ENCODE assay signal across 15 cellular contexts in the genomic region with DNA sequence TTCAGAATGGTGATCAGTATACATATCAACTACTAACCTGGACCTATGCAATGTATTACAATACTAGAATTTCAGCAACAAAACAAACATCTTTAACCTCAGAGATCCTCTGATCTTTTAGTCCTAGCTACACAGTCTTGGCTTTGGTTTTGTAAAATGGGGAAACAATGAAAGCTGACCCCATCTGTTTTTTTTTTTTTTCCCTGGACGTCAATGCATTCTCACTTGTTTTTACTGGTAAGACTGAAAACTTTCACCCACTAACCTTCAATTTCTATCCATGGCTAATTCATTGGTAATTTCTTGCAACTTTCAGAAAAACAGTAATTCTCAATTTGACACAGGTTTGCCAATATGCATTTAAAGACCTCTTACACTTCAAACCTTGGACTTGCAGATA. TPM values are rescaled to one million over a fixed set of nuclear protein-coding genes. Genes with fewer than 3 reads are reported as not detected.
DNase-seq lines count a peak whose midpoint lies in the region; ATAC-seq, FAIRE-seq and TF ChIP-seq lines count a peak whose summit lies in the region.
"Had no signal": no experiment of that assay in that cellular context is flagged by ENCODE, and none has a peak within 500 bp of the region (broad histone marks: within the 10 kb centered on the region; RNA-seq: fewer than 3 reads in every experiment).

No MANE protein-coding gene starts in this region.

- intact Hi-C loops in IMR-90 (cut with micrococcal nuclease), result loop anchor here (2.0 to 10.0 kb wide), 3 partner anchors 152 to 520 kb away; a partner anchor contains a TSS
- intact Hi-C loops in kidney (cut with DNase I), result no loop called here
- intact Hi-C loops in stomach (cut with DNase I; ENCODE audit: low total_unique reads), result no loop called here
- intact Hi-C loops in prostate gland (cut with DNase I), result loop anchor here (10.0 kb wide), 2 partner anchors 50 to 120 kb away; no protein-coding TSS in a partner anchor

- ATAC-seq in IMR-90 (ENCODE audit: low read depth), result no peak
- ATAC-seq in GM21390 (IDR thresholded peaks at IDR 0.05; ENCODE audit: unreplicated experiment), result no peak
- ATAC-seq: esophagus mucosa had no signal

- peaks cover 5% of the 10 kb centered on the region for H3K36me3 ChIP-seq in IMR-90 (ENCODE audit: control insufficient read depth, insufficient read depth, low read length)
- H3K36me3 ChIP-seq in kidney (ENCODE audit: control insufficient read depth in 1 of 2, insufficient read depth in 2 of 2, low read length in 2 of 2), result no peaks in the 10 kb centered on the region
- H3K36me3 ChIP-seq in stomach, result peaks cover 0 to 8% (median 3%) of the 10 kb centered on the region in 4 donors
- H3K36me3 ChIP-seq in prostate gland, result no peaks in the 10 kb centered on the region

- no peak overlapping the region for H2AK9ac ChIP-seq in IMR-90 (replicated peaks; ENCODE audit: low read depth, low read length, poor library complexity)

- no peak overlapping the region for H2AK5ac ChIP-seq in IMR-90 (ENCODE audit: low read depth, low read length)

- POLR2A ChIA-PET in IMR-90 (lab: Charles Lee; ENCODE audit: unreplicated experiment), result no interaction called here

- H4K8ac ChIP-seq in IMR-90 (ENCODE audit: low read depth in 2 of 2, low read length in 2 of 2), result no peak overlapping the region

- no peaks in the 10 kb centered on the region for H3K9me3 ChIP-seq in IMR-90 (ENCODE audit: control insufficient read depth, insufficient read depth, low read length)
- H3K9me3 ChIP-seq in kidney (ENCODE audit: control insufficient read depth in 1 of 2, low read length in 2 of 2), result no peaks in the 10 kb centered on the region
- H3K9me3 ChIP-seq in stomach, result no peaks in the 10 kb centered on the region
- no peaks in the 10 kb centered on the region for H3K9me3 ChIP-seq in prostate gland

- no peak for FAIRE-seq in kidney (lab: Jason Lieb, UNC)

- no peak for TF ChIP-seq POLR2A in IMR-90 (IDR thresholded peaks at IDR 0.05; ENCODE audit: low read depth, low read length)
- TF ChIP-seq POLR2A in stomach (IDR thresholded peaks at IDR 0.05), result no peak
- no peak for TF ChIP-seq POLR2A in prostate gland (IDR thresholded peaks at IDR 0.05)

- H3K79me1 ChIP-seq in IMR-90 (ENCODE audit: low read depth in 1 of 2, low read length in 2 of 2), result peaks cover 20 to 68% of the 10 kb centered on the region in 2 experiments

- H2BK20ac ChIP-seq in IMR-90 (ENCODE audit: low read depth, low read length), result no peak overlapping the region

- no peak for TF ChIP-seq EP300 in stomach (IDR thresholded peaks at IDR 0.05)

- no peak overlapping the region for H4K5ac ChIP-seq in IMR-90 (ENCODE audit: low read depth, low read length)

- no peak overlapping the region for H4K91ac ChIP-seq in IMR-90 (ENCODE audit: insufficient read depth, low read depth, low read length)

- H3K18ac ChIP-seq in IMR-90 (ENCODE audit: low read depth, low read length), result no peak overlapping the region

- CTCF ChIA-PET in IMR-90 (lab: Yijun Ruan, JAX), result no interaction called here

- BruUV-seq in IMR-90 (replicated peaks; lab: Mats Ljungman, UMichigan), result no TSS peak

- H3K56ac ChIP-seq in IMR-90 (ENCODE audit: extremely low read depth, insufficient read depth, low read length), result no peak overlapping the region

- TF ChIP-seq RAD21 in IMR-90 (IDR thresholded peaks at IDR 0.05; ENCODE audit: low read length), result no peak

- no peak overlapping the region for H2BK15ac ChIP-seq in IMR-90 (ENCODE audit: low read depth, low read length)

- H3K4ac ChIP-seq in IMR-90 (ENCODE audit: low read depth, low read length), result no peak overlapping the region

- no peak overlapping the region for H2BK5ac ChIP-seq in IMR-90 (ENCODE audit: low read depth, low read length, poor library complexity, severe bottlenecking)

- no peaks in the 10 kb centered on the region for H3K27me3 ChIP-seq in IMR-90 (ENCODE audit: control insufficient read depth, insufficient read depth, low read length)
- no peaks in the 10 kb centered on the region for H3K27me3 ChIP-seq in stomach
- H3K27me3 ChIP-seq in prostate gland (replicated peaks; ENCODE audit: insufficient read depth), result no peaks in the 10 kb centered on the region

- no peak overlapping the region for H2BK120ac ChIP-seq in IMR-90 (ENCODE audit: low read depth, low read length)

- dilution Hi-C loops in IMR-90 (cut with HindIII; ENCODE audit: low sequenced_read_pairs, unreplicated experiment), result no loop called here

- peaks cover 20% of the 10 kb centered on the region; the same call in 1 of the 2 replicates for H4K20me1 ChIP-seq in IMR-90 (ENCODE audit: insufficient read depth, low read length)

- in situ Hi-C loops in IMR-90 (cut with MboI; ENCODE audit: low sequenced_read_pairs), result loop anchor here (10.0 kb wide), 2 partner anchors 120 to 150 kb away; no protein-coding TSS in a partner anchor

- H3K4me3 ChIP-seq in IMR-90 (ENCODE audit: insufficient read depth, low read depth, low read length), result peak overlapping the region; percentile 64; the same call in 1 of the 2 replicates
- H3K4me3 ChIP-seq in cardiac fibroblast (replicated peaks in 1 of 2; ENCODE audit: low read depth in 2 of 2, low read length in 2 of 2), result peak overlapping the region; percentile 34 to 81
- H3K4me3 ChIP-seq in kidney (ENCODE audit: low read length in 2 of 2), result peak overlapping the region; percentile 39 to 86
- peak overlapping the region in 2 of 4 donors; percentile 70 to 71 for H3K4me3 ChIP-seq in stomach
- H3K4me3 ChIP-seq in prostate gland, result peak overlapping the region in 1 of 2 donors; percentile 64

- H2AFZ ChIP-seq in IMR-90 (replicated peaks; ENCODE audit: low read length, poor library complexity), result no peak overlapping the region

- H3K23ac ChIP-seq in IMR-90 (ENCODE audit: low read depth, low read length), result no peak overlapping the region

- H3K27ac ChIP-seq in IMR-90 (ENCODE audit: insufficient read depth, low read length), result no peak overlapping the region
- no peak overlapping the region for H3K27ac ChIP-seq in kidney (ENCODE audit: low read depth in 2 of 2, low read length in 2 of 2)
- peak overlapping the region in 3 of 5 donors; percentile 29 to 74 (median 35) for H3K27ac ChIP-seq in stomach
- no peak overlapping the region for H3K27ac ChIP-seq in prostate gland

- H3K14ac ChIP-seq in IMR-90 (replicated peaks; ENCODE audit: low read depth, low read length), result no peak overlapping the region

- H3K9me1 ChIP-seq in IMR-90 (ENCODE audit: insufficient read depth, low read length), result peaks cover 9% of the 10 kb centered on the region

- TF ChIP-seq CTCF in IMR-90 (conservative IDR thresholded peaks at IDR 0.05; ENCODE audit: low read depth, low read length), result no peak
- TF ChIP-seq CTCF in cardiac fibroblast (IDR thresholded peaks at IDR 0.05; ENCODE audit: low read depth, low read length), result no peak
- TF ChIP-seq CTCF in kidney (IDR thresholded peaks at IDR 0.05; ENCODE audit: borderline replicate concordance, extremely low read depth, insufficient read depth), result no peak
- no peak for TF ChIP-seq CTCF in stomach (IDR thresholded peaks at IDR 0.05)
- no peak for TF ChIP-seq CTCF in prostate gland (IDR thresholded peaks at IDR 0.05)

- DNase-seq in IMR-90 (no peak), cardiac fibroblast (ENCODE audit: low read depth in 2 of 2) (peak in 1 of 2 donors; percentile 17), kidney (no peak), stomach (no peak), GM03348 (ENCODE audit: low spot score) (no peak), prostate gland (ENCODE audit: low spot score) (no peak), cerebellar nuclear complex (lab: John Stamatoyannopoulos, UW) (no peak)
- DNase-seq: activated T-cell treated with anti-CD3 and anti-CD28 coated beads, Interleukin-2, amount 50 U/mL, for 48 hours; MV-4-11; NCI-H345; occipital lobe; stimulated activated CD4-positive, alpha-beta T cell treated with anti-CD3 and anti-CD28 coated beads, Interleukin-2, amount 100 ng/mL, for 48 hours; stimulated activated naive CD4-positive, alpha-beta T cell treated with Interleukin-2 at 50 U/mL for 16 hours had no signal

- peak overlapping the region; percentile 99 for H3K4me2 ChIP-seq in IMR-90 (ENCODE audit: low read depth, low read length)

- H3K4me1 ChIP-seq in IMR-90 (ENCODE audit: control insufficient read depth, insufficient read depth, low read length) (peaks cover 13% of the 10 kb centered on the region), kidney (ENCODE audit: control insufficient read depth in 1 of 2, insufficient read depth in 1 of 2, low read depth in 1 of 2, low read length in 2 of 2) (peaks cover 0 to 13% of the 10 kb centered on the region in 2 donors), stomach (peaks cover 13 to 61% (median 46%) of the 10 kb centered on the region in 4 donors), prostate gland (replicated peaks) (no peaks in the 10 kb centered on the region)

- no CpG with 5 or more reads among the region's 1 CpG for WGBS in IMR-90 (ENCODE audit: extremely low coverage in 2 of 2, insufficient read length in 1 of 2), 2 experiments
- WGBS in stomach, 5 donors, result 13 to 24% (median 19%) methylated on average over 1 of the region's 1 CpG
- 0% methylated on average over 1 of the region's 1 CpG for WGBS in prostate gland

- H3K9ac ChIP-seq in IMR-90 (ENCODE audit: low read depth, low read length) (no peak overlapping the region), kidney (ENCODE audit: low read length in 2 of 2) (no peak overlapping the region)

TF ChIP-seq in IMR-90, 13 proteins besides CTCF, POLR2A, EP300 and RAD21 (continues in another document):
- no peak for TF ChIP-seq MAZ (IDR thresholded peaks at IDR 0.05; ENCODE audit: borderline replicate concordance, low read depth, low read length)
- TF ChIP-seq CHD1 (IDR thresholded peaks at IDR 0.05; ENCODE audit: low read depth, low read length), result no peak
- TF ChIP-seq BHLHE40 (IDR thresholded peaks at IDR 0.05; ENCODE audit: low read depth, low read length), result no peak
- TF ChIP-seq, protein P1, sequence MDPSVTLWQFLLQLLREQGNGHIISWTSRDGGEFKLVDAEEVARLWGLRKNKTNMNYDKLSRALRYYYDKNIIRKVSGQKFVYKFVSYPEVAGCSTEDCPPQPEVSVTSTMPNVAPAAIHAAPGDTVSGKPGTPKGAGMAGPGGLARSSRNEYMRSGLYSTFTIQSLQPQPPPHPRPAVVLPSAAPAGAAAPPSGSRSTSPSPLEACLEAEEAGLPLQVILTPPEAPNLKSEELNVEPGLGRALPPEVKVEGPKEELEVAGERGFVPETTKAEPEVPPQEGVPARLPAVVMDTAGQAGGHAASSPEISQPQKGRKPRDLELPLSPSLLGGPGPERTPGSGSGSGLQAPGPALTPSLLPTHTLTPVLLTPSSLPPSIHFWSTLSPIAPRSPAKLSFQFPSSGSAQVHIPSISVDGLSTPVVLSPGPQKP (IDR thresholded peaks at IDR 0.05; ENCODE audit: borderline replicate concordance, low read depth, low read length), result no peak
- no peak for TF ChIP-seq MXI1 (IDR thresholded peaks at IDR 0.05; ENCODE audit: borderline replicate concordance, low read depth, low read length)

RNA-seq across cellular contexts. Expression of a gene that starts 3.0 kb away (rescaled TPM):
- total RNA-seq in IMR-90 (2012; rRNA removed) (51.8 and 53.0 TPM in 2 replicates), kidney (35.9 TPM), stomach (10 to 100 TPM; 11.7 to 60.6 (median 44.6) TPM), prostate gland (10 to 100 TPM; 36.8 to 57.5 TPM)
- polyA plus RNA-seq in IMR-90 (2012; rRNA removed) (22.5 and 23.3 TPM in 2 replicates), kidney (ENCODE audit: insufficient read depth, low read depth, low replicate concordance) (12.6 TPM), stomach (10 to 100 TPM in 2 of 3 donors, 1 to 10 TPM in 1; 9.2 to 14.2 (median 11.1) TPM)
- polyA plus RNA-seq in IMR-90 (2012; cell fraction: cytosol; rRNA removed), result 8.8 and 10.9 TPM in 2 replicates
- polyA plus RNA-seq in IMR-90 (2012; cell fraction: nucleus; rRNA removed; ENCODE audit: low replicate concordance), result 8.3 and 25.8 TPM in 2 replicates

Comparison
In these comparisons a context has a peak if more than half of its experiments do, and no peak if none do; other contexts are left out.
1. H3K27ac ChIP-seq: peak in stomach (3 of 5); none in IMR-90 (single experiment), kidney (0 of 2) and prostate gland (0 of 2).
2. intact Hi-C loops: an anchor here in IMR-90 (2.0 to 10.0 kb wide) and prostate gland (10.0 kb wide); none called in kidney and stomach.